Comparison of ENCODE assay signal across 18 cellular contexts in the genomic region with DNA sequence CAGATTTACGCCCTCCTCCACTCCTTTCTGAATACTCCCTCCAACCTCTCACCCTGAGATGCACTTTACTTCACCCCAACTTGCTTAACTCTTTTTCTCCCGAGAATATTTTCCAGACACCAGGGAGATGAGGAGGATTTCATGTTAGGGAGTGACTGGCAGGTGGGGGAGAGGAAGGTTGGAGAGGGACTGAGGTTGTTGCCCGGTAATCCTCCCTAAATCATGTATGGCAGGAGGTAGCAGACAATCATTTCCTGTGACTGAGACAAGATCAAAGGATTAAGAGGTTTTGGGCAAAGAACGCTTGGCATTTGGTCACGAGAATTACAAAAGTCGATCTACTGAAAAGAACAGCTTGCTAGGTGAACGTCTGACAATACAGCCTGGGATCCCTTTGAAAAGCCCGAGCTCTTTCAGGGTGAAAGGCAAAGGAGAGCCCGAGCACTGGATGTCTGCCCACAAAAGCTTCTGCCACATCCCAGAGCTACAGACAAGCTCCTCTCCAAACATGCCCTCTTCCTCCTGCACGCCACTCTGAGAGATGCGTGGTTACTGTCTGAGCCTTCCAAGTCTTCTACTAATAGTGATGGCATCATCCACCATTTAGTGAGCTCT.
"Had no signal": no experiment of that assay in that cellular context is flagged by ENCODE, and none has a peak within 500 bp of the region (broad histone marks: within the 10 kb centered on the region; RNA-seq: fewer than 3 reads in every experiment).

No MANE protein-coding gene starts in this region.

- H3K36me3 Mint-ChIP-seq: activated naive CD4-positive, alpha-beta T cell treated with anti-CD3 and anti-CD28 coated beads, Interleukin-2, amount 50 U/mL, for 24 hours; naive thymus-derived CD8-positive, alpha-beta T cell; type B pancreatic cell had no signal

- H3K9me3 ChIP-seq: right atrium auricular region, suprapubic skin had no signal

- ATAC-seq: heart right ventricle; left colon; naive thymus-derived CD8-positive, alpha-beta T cell had no signal

- H3K4me3 Mint-ChIP-seq: activated CD4-positive, alpha-beta memory T cell treated with anti-CD3 and anti-CD28 coated beads, Interleukin-2, amount 10 ng/mL, durations not matched to agents 7 days and 5 days; activated naive CD4-positive, alpha-beta T cell treated with anti-CD3 and anti-CD28 coated beads, Interleukin-2, amount 50 U/mL, for 24 hours; activated T-cell treated with anti-CD3 and anti-CD28 coated beads, Interleukin-2, amount 50 U/mL, for 24 hours; central memory CD8-positive, alpha-beta T cell; dendritic cell treated with granulocyte-macrophage colony-stimulating factor and Interleukin-4, amounts not matched to agents 40 ng/mL and 50 ng/mL, for 4 days; naive thymus-derived CD8-positive, alpha-beta T cell; stimulated activated naive CD8-positive, alpha-beta T cell treated with anti-CD3 and anti-CD28 coated beads, Interleukin-15, Interleukin-2, amounts not matched to agents 100 ng/mL and 50 ng/mL, for 24 hours; type B pancreatic cell had no signal

- H3K4me1 ChIP-seq: heart right ventricle, right atrium auricular region, suprapubic skin had no signal

- H3K27ac ChIP-seq: heart right ventricle, right atrium auricular region, suprapubic skin had no signal

- H3K27ac Mint-ChIP-seq: activated CD4-positive, alpha-beta memory T cell treated with anti-CD3 and anti-CD28 coated beads, Interleukin-2, amount 10 ng/mL, durations not matched to agents 7 days and 5 days; activated naive CD4-positive, alpha-beta T cell treated with anti-CD3 and anti-CD28 coated beads, Interleukin-2, amount 50 U/mL, for 24 hours; activated T-cell treated with anti-CD3 and anti-CD28 coated beads, Interleukin-2, amount 50 U/mL, for 24 hours; dendritic cell treated with granulocyte-macrophage colony-stimulating factor and Interleukin-4, amounts not matched to agents 40 ng/mL and 50 ng/mL, for 4 days; naive thymus-derived CD8-positive, alpha-beta T cell; stimulated activated naive CD8-positive, alpha-beta T cell treated with anti-CD3 and anti-CD28 coated beads, Interleukin-15, Interleukin-2, amounts not matched to agents 100 ng/mL and 50 ng/mL, for 24 hours; type B pancreatic cell had no signal

- H3K27me3 Mint-ChIP-seq: activated CD4-positive, alpha-beta memory T cell treated with anti-CD3 and anti-CD28 coated beads, Interleukin-2, amount 10 ng/mL, durations not matched to agents 7 days and 5 days; activated T-cell treated with anti-CD3 and anti-CD28 coated beads, Interleukin-2, amount 50 U/mL, for 24 hours; dendritic cell treated with granulocyte-macrophage colony-stimulating factor and Interleukin-4, amounts not matched to agents 40 ng/mL and 50 ng/mL, for 4 days had no signal

- H3K4me1 Mint-ChIP-seq: activated CD4-positive, alpha-beta memory T cell treated with anti-CD3 and anti-CD28 coated beads, Interleukin-2, amount 10 ng/mL, durations not matched to agents 7 days and 5 days; activated naive CD4-positive, alpha-beta T cell treated with anti-CD3 and anti-CD28 coated beads, Interleukin-2, amount 50 U/mL, for 24 hours; central memory CD8-positive, alpha-beta T cell; naive thymus-derived CD8-positive, alpha-beta T cell had no signal

- H3K36me3 ChIP-seq: heart right ventricle, right atrium auricular region, suprapubic skin had no signal

- H3K9me3 Mint-ChIP-seq: activated CD4-positive, alpha-beta memory T cell treated with anti-CD3 and anti-CD28 coated beads, Interleukin-2, amount 10 ng/mL, durations not matched to agents 7 days and 5 days; activated naive CD4-positive, alpha-beta T cell treated with anti-CD3 and anti-CD28 coated beads, Interleukin-2, amount 50 U/mL, for 24 hours; activated T-cell treated with anti-CD3 and anti-CD28 coated beads, Interleukin-2, amount 50 U/mL, for 24 hours; central memory CD8-positive, alpha-beta T cell; dendritic cell treated with granulocyte-macrophage colony-stimulating factor and Interleukin-4, amounts not matched to agents 40 ng/mL and 50 ng/mL, for 4 days; stimulated activated naive CD8-positive, alpha-beta T cell treated with anti-CD3 and anti-CD28 coated beads, Interleukin-15, Interleukin-2, amounts not matched to agents 100 ng/mL and 50 ng/mL, for 24 hours; type B pancreatic cell had no signal

- H3K4me3 ChIP-seq: heart right ventricle, right atrium auricular region, suprapubic skin had no signal

- H3K27me3 ChIP-seq: heart right ventricle, right atrium auricular region had no signal

- FAIRE-seq: frontal cortex had no signal

- DNase-seq: activated CD4-positive, alpha-beta memory T cell treated with anti-CD3 and anti-CD28 coated beads, Interleukin-2, amount 10 ng/mL, durations not matched to agents 7 days and 5 days; activated CD4-positive, alpha-beta T cell treated with anti-CD3 and anti-CD28 coated beads for 1 hour; activated effector memory CD4-positive, alpha-beta T cell treated with anti-CD3 and anti-CD28 coated beads, Interleukin-2, amount 50 U/mL, for 16 hours; activated T-cell treated with anti-CD3 and anti-CD28 coated beads, Interleukin-2, amount 50 U/mL, for 24 hours; effector memory CD4-positive, alpha-beta T cell; heart right ventricle; left colon; naive thymus-derived CD8-positive, alpha-beta T cell; nucleus accumbens; T1000 had no signal
